37 cellular contexts compared by ENCODE assay signal in genomic region chr9:15070716-15071115, GRCh38.
"Had no signal": no experiment of that assay in that cellular context is flagged by ENCODE, and none has a peak within 500 bp of the region (broad histone marks: within the 10 kb centered on the region; RNA-seq: fewer than 3 reads in every experiment).

No MANE protein-coding gene starts in this region.

- FAIRE-seq: astrocyte had no signal

- H3K27ac ChIP-seq: adrenal gland, body of pancreas, brain microvascular endothelial cell, breast epithelium, WERI-Rb-1 had no signal

- H3K27me3 ChIP-seq: adrenal gland, body of pancreas, brain microvascular endothelial cell, breast epithelium had no signal

- H3K27me3 Mint-ChIP-seq: activated naive CD8-positive, alpha-beta T cell treated with anti-CD3 and anti-CD28 coated beads for 36 hours had no signal

- DNase-seq: activated CD4-positive, alpha-beta memory T cell treated with anti-CD3 and anti-CD28 coated beads, Interleukin-2, amount 10 ng/mL, durations not matched to agents 7 days and 5 days; activated CD4-positive, alpha-beta T cell treated with anti-CD3 and anti-CD28 coated beads for 1 hour; activated CD4-positive, alpha-beta T cell treated with anti-CD3 and anti-CD28 coated beads for 36 hours; activated CD4-positive, alpha-beta T cell treated with anti-CD3 and anti-CD28 coated beads for 48 hours; activated CD4-positive, alpha-beta T cell treated with anti-CD3 and anti-CD28 coated beads, Interleukin-2, amount 10 ng/mL, durations not matched to agents 7 days and 5 days; activated CD4-positive, alpha-beta T cell treated with anti-CD3 and anti-CD28 coated beads, Interleukin-2, amount 50 U/mL, for 48 hours; activated CD4-positive, CD25-positive, alpha-beta regulatory T cell; activated CD8-positive, alpha-beta memory T cell treated with anti-CD3 and anti-CD28 coated beads for 24 hours; activated CD8-positive, alpha-beta memory T cell treated with anti-CD3 and anti-CD28 coated beads, Interleukin-2, amount 10 ng/mL, durations not matched to agents 7 days and 5 days; activated CD8-positive, alpha-beta memory T cell treated with anti-CD3 and anti-CD28 coated beads, Interleukin-2, amount 50 U/mL, for 48 hours; activated CD8-positive, alpha-beta T cell treated with anti-CD3 and anti-CD28 coated beads, Interleukin-2, amount 10 ng/mL, durations not matched to agents 7 days and 5 days; activated effector memory CD4-positive, alpha-beta T cell treated with anti-CD3 and anti-CD28 coated beads, Interleukin-2, amount 50 U/mL, for 16 hours; activated gamma-delta T cell treated with Interleukin-2 at 50 U/mL for 16 hours; activated naive CD4-positive, alpha-beta T cell; activated naive CD4-positive, alpha-beta T cell treated with anti-CD3 and anti-CD28 coated beads for 36 hours; activated naive CD4-positive, alpha-beta T cell treated with anti-CD3 and anti-CD28 coated beads, Interleukin-2, amount 50 U/mL, for 16 hours; activated naive CD8-positive, alpha-beta T cell treated with anti-CD3 and anti-CD28 coated beads for 36 hours; activated T-cell treated with anti-CD3 and anti-CD28 coated beads, Interleukin-2, amount 50 U/mL, for 24 hours; activated T-cell treated with anti-CD3 and anti-CD28 coated beads, Interleukin-2, amount 50 U/mL, for 48 hours; adrenal gland; amniotic stem cell; aorta; body of pancreas; brain microvascular endothelial cell; central memory CD4-positive, alpha-beta T cell; T-helper 1 cell; T-helper 2 cell; T-helper 9 cell; WERI-Rb-1 had no signal

- H3K9me3 Mint-ChIP-seq: activated CD4-positive, alpha-beta memory T cell treated with anti-CD3 and anti-CD28 coated beads, Interleukin-2, amount 10 ng/mL, durations not matched to agents 7 days and 5 days had no signal

- H3K9me3 ChIP-seq: adrenal gland, body of pancreas, breast epithelium had no signal

- H3K4me3 ChIP-seq: adrenal gland, body of pancreas, breast epithelium had no signal

- H3K4me1 Mint-ChIP-seq: activated CD4-positive, alpha-beta memory T cell treated with anti-CD3 and anti-CD28 coated beads, Interleukin-2, amount 10 ng/mL, durations not matched to agents 7 days and 5 days; activated CD4-positive, alpha-beta T cell treated with anti-CD3 and anti-CD28 coated beads for 36 hours; activated CD4-positive, alpha-beta T cell treated with anti-CD3 and anti-CD28 coated beads, Interleukin-2, amount 10 ng/mL, durations not matched to agents 7 days and 5 days; activated CD8-positive, alpha-beta memory T cell treated with anti-CD3 and anti-CD28 coated beads, Interleukin-2, amount 10 ng/mL, durations not matched to agents 7 days and 5 days; activated naive CD8-positive, alpha-beta T cell treated with anti-CD3 and anti-CD28 coated beads for 36 hours; activated T-helper 17 cell treated with anti-CD3 and anti-CD28 coated beads, Interleukin-2, amount 50 U/mL, for 72 hours had no signal

- ATAC-seq: activated CD4-positive, alpha-beta T cell treated with anti-CD3 and anti-CD28 coated beads for 36 hours; activated CD4-positive, CD25-positive, alpha-beta regulatory T cell treated with anti-CD3 and anti-CD28 coated beads, Interleukin-2, amount 50 U/mL, for 24 hours; activated CD8-positive, alpha-beta memory T cell treated with anti-CD3 and anti-CD28 coated beads, Interleukin-2, amount 10 ng/mL, durations not matched to agents 7 days and 5 days; activated CD8-positive, alpha-beta T cell treated with anti-CD3 and anti-CD28 coated beads, Interleukin-2, amount 10 ng/mL, durations not matched to agents 7 days and 5 days; activated naive CD4-positive, alpha-beta T cell treated with anti-CD3 and anti-CD28 coated beads, Interleukin-2, amount 50 U/mL, for 72 hours; activated T-helper 17 cell treated with anti-CD3 and anti-CD28 coated beads, Interleukin-2, amount 50 U/mL, for 72 hours; body of pancreas; WTC11 had no signal

- H3K4me3 Mint-ChIP-seq: activated CD4-positive, alpha-beta memory T cell treated with anti-CD3 and anti-CD28 coated beads, Interleukin-2, amount 10 ng/mL, durations not matched to agents 7 days and 5 days; activated CD4-positive, alpha-beta T cell treated with anti-CD3 and anti-CD28 coated beads for 36 hours; activated CD4-positive, alpha-beta T cell treated with anti-CD3 and anti-CD28 coated beads, Interleukin-2, amount 10 ng/mL, durations not matched to agents 7 days and 5 days; activated CD8-positive, alpha-beta memory T cell treated with anti-CD3 and anti-CD28 coated beads, Interleukin-2, amount 10 ng/mL, durations not matched to agents 7 days and 5 days; activated CD8-positive, alpha-beta T cell treated with anti-CD3 and anti-CD28 coated beads, Interleukin-2, amount 10 ng/mL, durations not matched to agents 7 days and 5 days; activated naive CD4-positive, alpha-beta T cell treated with anti-CD3 and anti-CD28 coated beads for 36 hours; activated naive CD8-positive, alpha-beta T cell treated with anti-CD3 and anti-CD28 coated beads for 36 hours; activated T-cell treated with anti-CD3 and anti-CD28 coated beads, Interleukin-2, amount 50 U/mL, for 24 hours; activated T-helper 17 cell treated with anti-CD3 and anti-CD28 coated beads, Interleukin-2, amount 50 U/mL, for 72 hours; T-helper 1 cell treated with Interleukin-12 subunit alpha and Interleukin-12 subunit beta and Interleukin-4 antibody, amounts not matched to agents 30 μg/mL and 1 μg/mL, for 36 hours; T-helper 2 cell treated with Interferon-gamma antibody and Interleukin-4, amounts not matched to agents 5 μg/mL and 100 μg/mL, for 36 hours; WTC11 had no signal

- H3K36me3 Mint-ChIP-seq: activated CD8-positive, alpha-beta memory T cell treated with anti-CD3 and anti-CD28 coated beads, Interleukin-2, amount 10 ng/mL, durations not matched to agents 7 days and 5 days had no signal

- H3K36me3 ChIP-seq: adrenal gland, brain microvascular endothelial cell, breast epithelium, WERI-Rb-1 had no signal

- H3K27ac Mint-ChIP-seq: activated CD4-positive, alpha-beta memory T cell treated with anti-CD3 and anti-CD28 coated beads, Interleukin-2, amount 10 ng/mL, durations not matched to agents 7 days and 5 days; activated CD4-positive, alpha-beta T cell treated with anti-CD3 and anti-CD28 coated beads for 36 hours; activated CD4-positive, alpha-beta T cell treated with anti-CD3 and anti-CD28 coated beads, Interleukin-2, amount 10 ng/mL, durations not matched to agents 7 days and 5 days; activated CD8-positive, alpha-beta memory T cell treated with anti-CD3 and anti-CD28 coated beads, Interleukin-2, amount 10 ng/mL, durations not matched to agents 7 days and 5 days; activated CD8-positive, alpha-beta T cell treated with anti-CD3 and anti-CD28 coated beads, Interleukin-2, amount 10 ng/mL, durations not matched to agents 7 days and 5 days; activated naive CD4-positive, alpha-beta T cell treated with anti-CD3 and anti-CD28 coated beads for 36 hours; activated naive CD4-positive, alpha-beta T cell treated with anti-CD3 and anti-CD28 coated beads, Interleukin-2, amount 50 U/mL, for 72 hours; activated naive CD8-positive, alpha-beta T cell treated with anti-CD3 and anti-CD28 coated beads for 36 hours; activated T-cell treated with anti-CD3 and anti-CD28 coated beads, Interleukin-2, amount 50 U/mL, for 24 hours; activated T-helper 17 cell treated with anti-CD3 and anti-CD28 coated beads, Interleukin-2, amount 50 U/mL, for 72 hours; T-helper 1 cell treated with Interleukin-12 subunit alpha and Interleukin-12 subunit beta and Interleukin-4 antibody, amounts not matched to agents 30 μg/mL and 1 μg/mL, for 36 hours; T-helper 2 cell treated with Interferon-gamma antibody and Interleukin-4, amounts not matched to agents 5 μg/mL and 100 μg/mL, for 36 hours; WTC11 had no signal

- H3K4me1 ChIP-seq: adrenal gland, body of pancreas, breast epithelium had no signal
